ENCODE assay signal across 1 cellular context in genomic region chr19:51460164-51460992, GRCh38.
TF ChIP-seq lines count a peak whose summit lies in the region.

No MANE protein-coding gene starts in this region.

TF ChIP-seq in HepG2, 621 proteins besides CTCF, POLR2A, EP300 and RAD21 (continued from another document):
- TF ChIP-seq KDM6A (CRISPR knock-in tag; IDR thresholded peaks at IDR 0.05; ENCODE audit: low read depth) (no peak), GABPB1 (CRISPR knock-in tag; IDR thresholded peaks at IDR 0.05) (peak; percentile 95), FOXM1 (CRISPR knock-in tag; IDR thresholded peaks at IDR 0.05) (no peak), ZNF724P (CRISPR knock-in tag; IDR thresholded peaks at IDR 0.05; ENCODE audit: borderline replicate concordance) (no peak), SIX1 (CRISPR knock-in tag; IDR thresholded peaks at IDR 0.05; ENCODE audit: borderline replicate concordance) (no peak), ZNF136 (CRISPR knock-in tag; IDR thresholded peaks at IDR 0.05; ENCODE audit: low read depth) (no peak), TBP (CRISPR knock-in tag; IDR thresholded peaks at IDR 0.05) (no peak), SSRP1 (CRISPR knock-in tag; IDR thresholded peaks at IDR 0.05) (no peak), SRSF4 (IDR thresholded peaks at IDR 0.05; ENCODE audit: low read depth, low read length, poor library complexity, severe bottlenecking) (no peak), ZNF781 (CRISPR knock-in tag; IDR thresholded peaks at IDR 0.05; ENCODE audit: borderline replicate concordance, not compliant biosample characterization) (no peak), KLF13 (CRISPR knock-in tag; IDR thresholded peaks at IDR 0.05) (no peak), ZKSCAN1 (IDR thresholded peaks at IDR 0.05; ENCODE audit: low read length) (no peak), HNF4A (CRISPR knock-in tag; IDR thresholded peaks at IDR 0.05) (peak; percentile 42; the same call in 1 of the 2 replicates), FOXK1 (CRISPR knock-in tag; IDR thresholded peaks at IDR 0.05; ENCODE audit: borderline replicate concordance, low read depth) (peak; percentile 23; the same call in 1 of the 2 replicates), MAFK (conservative IDR thresholded peaks at IDR 0.05 in 1 of 2, IDR thresholded peaks at IDR 0.05 in 1 of 2; ENCODE audit: low read length in 2 of 2) (no peak), ZFY (CRISPR knock-in tag; IDR thresholded peaks at IDR 0.05) (peak; percentile 19; the same call in 1 of the 2 replicates), SATB2 (CRISPR knock-in tag; IDR thresholded peaks at IDR 0.05) (no peak), GABPA (IDR thresholded peaks at IDR 0.05; ENCODE audit: low read depth, low read length) (peak; percentile 82), GABPA (CRISPR knock-in tag; IDR thresholded peaks at IDR 0.05; ENCODE audit: low read depth) (peak; percentile 94), SRSF9 (IDR thresholded peaks at IDR 0.05; ENCODE audit: borderline replicate concordance, insufficient read depth, low read depth, low read length, poor library complexity, severe bottlenecking) (no peak), FOXA3 (CRISPR knock-in tag; IDR thresholded peaks at IDR 0.05) (no peak), ZMYM2 (CRISPR knock-in tag; IDR thresholded peaks at IDR 0.05) (no peak), MYC (CRISPR knock-in tag; IDR thresholded peaks at IDR 0.05; ENCODE audit: borderline replicate concordance) (no peak), HINFP (CRISPR knock-in tag; IDR thresholded peaks at IDR 0.05; ENCODE audit: low read depth) (no peak), ZNF17 (CRISPR knock-in tag; IDR thresholded peaks at IDR 0.05) (no peak), GATAD1 (CRISPR knock-in tag; IDR thresholded peaks at IDR 0.05) (no peak), SNAI1 (CRISPR knock-in tag; IDR thresholded peaks at IDR 0.05; ENCODE audit: borderline replicate concordance) (no peak), ZNF337 (CRISPR knock-in tag; IDR thresholded peaks at IDR 0.05; ENCODE audit: borderline replicate concordance, low read depth) (no peak), NR2F6 (IDR thresholded peaks at IDR 0.05) (no peak), NR2F6 (CRISPR knock-in tag; IDR thresholded peaks at IDR 0.05) (no peak), ZNF501 (CRISPR knock-in tag; IDR thresholded peaks at IDR 0.05) (no peak), RBM39 (IDR thresholded peaks at IDR 0.05; ENCODE audit: low read depth, low read length, poor library complexity, severe bottlenecking) (no peak), DMAP1 (CRISPR knock-in tag; IDR thresholded peaks at IDR 0.05) (no peak), CBX5 (CRISPR knock-in tag; IDR thresholded peaks at IDR 0.05; ENCODE audit: borderline replicate concordance) (no peak), SAP130 (CRISPR knock-in tag; IDR thresholded peaks at IDR 0.05; ENCODE audit: low read depth) (peak; percentile 13; the same call in 1 of the 2 replicates), NR1H2 (CRISPR knock-in tag; IDR thresholded peaks at IDR 0.05; ENCODE audit: borderline replicate concordance, low read depth) (no peak), RBM22 (optimal IDR thresholded peaks at IDR 0.05; ENCODE audit: low read length) (no peak), HES4 (CRISPR knock-in tag; IDR thresholded peaks at IDR 0.05; ENCODE audit: borderline replicate concordance) (no peak), HCFC1 (IDR thresholded peaks at IDR 0.05; ENCODE audit: low read depth, low read length) (peak; percentile 74), NCOR1 (IDR thresholded peaks at IDR 0.05; ENCODE audit: borderline replicate concordance, low read length) (no peak), ZFP37 (CRISPR knock-in tag; IDR thresholded peaks at IDR 0.05; ENCODE audit: borderline replicate concordance) (no peak), PHF21A (CRISPR knock-in tag; IDR thresholded peaks at IDR 0.05) (no peak), ZFP90 (CRISPR knock-in tag; IDR thresholded peaks at IDR 0.05; ENCODE audit: borderline replicate concordance) (no peak), ZHX1 (CRISPR knock-in tag; IDR thresholded peaks at IDR 0.05; ENCODE audit: low read depth) (no peak), ZNF543 (CRISPR knock-in tag; IDR thresholded peaks at IDR 0.05) (no peak)
- TF ChIP-seq, protein P1, sequence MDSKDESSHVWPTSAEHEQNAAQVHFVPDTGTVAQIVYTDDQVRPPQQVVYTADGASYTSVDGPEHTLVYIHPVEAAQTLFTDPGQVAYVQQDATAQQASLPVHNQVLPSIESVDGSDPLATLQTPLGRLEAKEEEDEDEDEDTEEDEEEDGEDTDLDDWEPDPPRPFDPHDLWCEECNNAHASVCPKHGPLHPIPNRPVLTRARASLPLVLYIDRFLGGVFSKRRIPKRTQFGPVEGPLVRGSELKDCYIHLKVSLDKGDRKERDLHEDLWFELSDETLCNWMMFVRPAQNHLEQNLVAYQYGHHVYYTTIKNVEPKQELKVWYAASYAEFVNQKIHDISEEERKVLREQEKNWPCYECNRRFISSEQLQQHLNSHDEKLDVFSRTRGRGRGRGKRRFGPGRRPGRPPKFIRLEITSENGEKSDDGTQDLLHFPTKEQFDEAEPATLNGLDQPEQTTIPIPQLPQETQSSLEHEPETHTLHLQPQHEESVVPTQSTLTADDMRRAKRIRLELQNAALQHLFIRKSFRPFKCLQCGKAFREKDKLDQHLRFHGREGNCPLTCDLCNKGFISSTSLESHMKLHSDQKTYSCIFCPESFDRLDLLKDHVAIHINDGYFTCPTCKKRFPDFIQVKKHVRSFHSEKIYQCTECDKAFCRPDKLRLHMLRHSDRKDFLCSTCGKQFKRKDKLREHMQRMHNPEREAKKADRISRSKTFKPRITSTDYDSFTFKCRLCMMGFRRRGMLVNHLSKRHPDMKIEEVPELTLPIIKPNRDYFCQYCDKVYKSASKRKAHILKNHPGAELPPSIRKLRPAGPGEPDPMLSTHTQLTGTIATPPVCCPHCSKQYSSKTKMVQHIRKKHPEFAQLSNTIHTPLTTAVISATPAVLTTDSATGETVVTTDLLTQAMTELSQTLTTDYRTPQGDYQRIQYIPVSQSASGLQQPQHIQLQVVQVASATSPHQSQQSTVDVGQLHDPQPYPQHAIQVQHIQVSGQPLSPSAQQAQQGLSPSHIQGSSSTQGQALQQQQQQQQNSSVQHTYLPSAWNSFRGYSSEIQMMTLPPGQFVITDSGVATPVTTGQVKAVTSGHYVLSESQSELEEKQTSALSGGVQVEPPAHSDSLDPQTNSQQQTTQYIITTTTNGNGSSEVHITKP (CRISPR knock-in tag; IDR thresholded peaks at IDR 0.05; ENCODE audit: low read depth) = no peak
- TF ChIP-seq, protein P2, sequence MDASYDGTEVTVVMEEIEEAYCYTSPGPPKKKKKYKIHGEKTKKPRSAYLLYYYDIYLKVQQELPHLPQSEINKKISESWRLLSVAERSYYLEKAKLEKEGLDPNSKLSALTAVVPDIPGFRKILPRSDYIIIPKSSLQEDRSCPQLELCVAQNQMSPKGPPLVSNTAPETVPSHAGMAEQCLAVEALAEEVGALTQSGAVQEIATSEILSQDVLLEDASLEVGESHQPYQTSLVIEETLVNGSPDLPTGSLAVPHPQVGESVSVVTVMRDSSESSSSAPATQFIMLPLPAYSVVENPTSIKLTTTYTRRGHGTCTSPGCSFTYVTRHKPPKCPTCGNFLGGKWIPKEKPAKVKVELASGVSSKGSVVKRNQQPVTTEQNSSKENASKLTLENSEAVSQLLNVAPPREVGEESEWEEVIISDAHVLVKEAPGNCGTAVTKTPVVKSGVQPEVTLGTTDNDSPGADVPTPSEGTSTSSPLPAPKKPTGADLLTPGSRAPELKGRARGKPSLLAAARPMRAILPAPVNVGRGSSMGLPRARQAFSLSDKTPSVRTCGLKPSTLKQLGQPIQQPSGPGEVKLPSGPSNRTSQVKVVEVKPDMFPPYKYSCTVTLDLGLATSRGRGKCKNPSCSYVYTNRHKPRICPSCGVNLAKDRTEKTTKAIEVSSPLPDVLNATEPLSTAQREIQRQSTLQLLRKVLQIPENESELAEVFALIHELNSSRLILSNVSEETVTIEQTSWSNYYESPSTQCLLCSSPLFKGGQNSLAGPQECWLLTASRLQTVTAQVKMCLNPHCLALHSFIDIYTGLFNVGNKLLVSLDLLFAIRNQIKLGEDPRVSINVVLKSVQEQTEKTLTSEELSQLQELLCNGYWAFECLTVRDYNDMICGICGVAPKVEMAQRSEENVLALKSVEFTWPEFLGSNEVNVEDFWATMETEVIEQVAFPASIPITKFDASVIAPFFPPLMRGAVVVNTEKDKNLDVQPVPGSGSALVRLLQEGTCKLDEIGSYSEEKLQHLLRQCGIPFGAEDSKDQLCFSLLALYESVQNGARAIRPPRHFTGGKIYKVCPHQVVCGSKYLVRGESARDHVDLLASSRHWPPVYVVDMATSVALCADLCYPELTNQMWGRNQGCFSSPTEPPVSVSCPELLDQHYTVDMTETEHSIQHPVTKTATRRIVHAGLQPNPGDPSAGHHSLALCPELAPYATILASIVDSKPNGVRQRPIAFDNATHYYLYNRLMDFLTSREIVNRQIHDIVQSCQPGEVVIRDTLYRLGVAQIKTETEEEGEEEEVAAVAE (CRISPR knock-in tag; IDR thresholded peaks at IDR 0.05; ENCODE audit: borderline replicate concordance) = no peak
- TF ChIP-seq, protein P3, sequence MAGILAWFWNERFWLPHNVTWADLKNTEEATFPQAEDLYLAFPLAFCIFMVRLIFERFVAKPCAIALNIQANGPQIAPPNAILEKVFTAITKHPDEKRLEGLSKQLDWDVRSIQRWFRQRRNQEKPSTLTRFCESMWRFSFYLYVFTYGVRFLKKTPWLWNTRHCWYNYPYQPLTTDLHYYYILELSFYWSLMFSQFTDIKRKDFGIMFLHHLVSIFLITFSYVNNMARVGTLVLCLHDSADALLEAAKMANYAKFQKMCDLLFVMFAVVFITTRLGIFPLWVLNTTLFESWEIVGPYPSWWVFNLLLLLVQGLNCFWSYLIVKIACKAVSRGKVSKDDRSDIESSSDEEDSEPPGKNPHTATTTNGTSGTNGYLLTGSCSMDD (CRISPR knock-in tag; IDR thresholded peaks at IDR 0.05) = no peak
- TF ChIP-seq, protein P4, sequence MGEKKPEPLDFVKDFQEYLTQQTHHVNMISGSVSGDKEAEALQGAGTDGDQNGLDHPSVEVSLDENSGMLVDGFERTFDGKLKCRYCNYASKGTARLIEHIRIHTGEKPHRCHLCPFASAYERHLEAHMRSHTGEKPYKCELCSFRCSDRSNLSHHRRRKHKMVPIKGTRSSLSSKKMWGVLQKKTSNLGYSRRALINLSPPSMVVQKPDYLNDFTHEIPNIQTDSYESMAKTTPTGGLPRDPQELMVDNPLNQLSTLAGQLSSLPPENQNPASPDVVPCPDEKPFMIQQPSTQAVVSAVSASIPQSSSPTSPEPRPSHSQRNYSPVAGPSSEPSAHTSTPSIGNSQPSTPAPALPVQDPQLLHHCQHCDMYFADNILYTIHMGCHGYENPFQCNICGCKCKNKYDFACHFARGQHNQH (CRISPR knock-in tag; IDR thresholded peaks at IDR 0.05) = no peak
- TF ChIP-seq, protein P5, sequence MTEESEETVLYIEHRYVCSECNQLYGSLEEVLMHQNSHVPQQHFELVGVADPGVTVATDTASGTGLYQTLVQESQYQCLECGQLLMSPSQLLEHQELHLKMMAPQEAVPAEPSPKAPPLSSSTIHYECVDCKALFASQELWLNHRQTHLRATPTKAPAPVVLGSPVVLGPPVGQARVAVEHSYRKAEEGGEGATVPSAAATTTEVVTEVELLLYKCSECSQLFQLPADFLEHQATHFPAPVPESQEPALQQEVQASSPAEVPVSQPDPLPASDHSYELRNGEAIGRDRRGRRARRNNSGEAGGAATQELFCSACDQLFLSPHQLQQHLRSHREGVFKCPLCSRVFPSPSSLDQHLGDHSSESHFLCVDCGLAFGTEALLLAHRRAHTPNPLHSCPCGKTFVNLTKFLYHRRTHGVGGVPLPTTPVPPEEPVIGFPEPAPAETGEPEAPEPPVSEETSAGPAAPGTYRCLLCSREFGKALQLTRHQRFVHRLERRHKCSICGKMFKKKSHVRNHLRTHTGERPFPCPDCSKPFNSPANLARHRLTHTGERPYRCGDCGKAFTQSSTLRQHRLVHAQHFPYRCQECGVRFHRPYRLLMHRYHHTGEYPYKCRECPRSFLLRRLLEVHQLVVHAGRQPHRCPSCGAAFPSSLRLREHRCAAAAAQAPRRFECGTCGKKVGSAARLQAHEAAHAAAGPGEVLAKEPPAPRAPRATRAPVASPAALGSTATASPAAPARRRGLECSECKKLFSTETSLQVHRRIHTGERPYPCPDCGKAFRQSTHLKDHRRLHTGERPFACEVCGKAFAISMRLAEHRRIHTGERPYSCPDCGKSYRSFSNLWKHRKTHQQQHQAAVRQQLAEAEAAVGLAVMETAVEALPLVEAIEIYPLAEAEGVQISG (CRISPR knock-in tag; IDR thresholded peaks at IDR 0.05) = no peak
